ENCODE assay signal across 21 cellular contexts in the genomic region with DNA sequence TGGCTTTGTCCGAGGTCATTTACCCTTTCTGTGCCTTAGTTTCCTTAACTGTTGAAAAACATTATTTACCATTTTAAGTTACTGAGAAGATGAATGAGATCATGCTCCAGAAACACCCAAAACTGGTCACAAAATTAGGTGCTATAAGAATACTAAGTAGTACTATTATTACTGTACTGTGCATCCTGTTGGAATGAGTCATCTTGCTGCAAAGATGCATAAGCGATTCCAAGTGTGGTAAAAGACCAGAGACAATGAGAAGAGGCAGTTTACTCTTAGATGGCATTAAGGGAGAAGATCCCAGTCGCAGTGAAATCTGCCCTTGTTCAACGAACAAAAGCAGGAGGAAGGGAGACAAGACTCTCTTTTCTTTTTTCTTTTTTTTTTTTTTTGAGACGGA. TPM values are rescaled to one million over a fixed set of nuclear protein-coding genes. Genes with fewer than 3 reads are reported as not detected.
A peak's percentile ranks its signal among the peaks of the same experiment; 100 is the strongest.
DNase-seq lines count a peak whose midpoint lies in the region; ATAC-seq, FAIRE-seq and TF ChIP-seq lines count a peak whose summit lies in the region.
"Had no signal": no experiment of that assay in that cellular context is flagged by ENCODE, and none has a peak within 500 bp of the region (broad histone marks: within the 10 kb centered on the region; RNA-seq: fewer than 3 reads in every experiment).

No MANE protein-coding gene starts in this region.

- dilution Hi-C loops in endothelial cell of umbilical vein (cut with MboI; ENCODE audit: extremely low pct_ligation_motif_present, low sequenced_read_pairs), result no loop called here

- no peak overlapping the region for H3K27ac ChIP-seq in A673 (ENCODE audit: low read depth, low read length, poor library complexity, severe bottlenecking)
- H3K27ac ChIP-seq in endothelial cell of umbilical vein (ENCODE audit: insufficient read depth, low read depth, low read length), result no peak overlapping the region
- no peak overlapping the region for H3K27ac ChIP-seq in Karpas-422 (ENCODE audit: low read length)
- no peak overlapping the region for H3K27ac ChIP-seq in neuronal stem cell (replicated peaks; ENCODE audit: low read length)
- H3K27ac ChIP-seq in gastroesophageal sphincter, result no peak overlapping the region
- H3K27ac ChIP-seq: esophagus squamous epithelium, thyroid gland had no signal

- H4K20me1 ChIP-seq in endothelial cell of umbilical vein (replicated peaks; ENCODE audit: control insufficient read depth, extremely low read depth, insufficient read depth, low read length), result no peaks in the 10 kb centered on the region
- no peaks in the 10 kb centered on the region for H4K20me1 ChIP-seq in Karpas-422 (ENCODE audit: insufficient read depth, low read depth, low read length)

- no peak overlapping the region for H2BK12ac ChIP-seq in neuronal stem cell (ENCODE audit: low read length)

- H4K91ac ChIP-seq in neuronal stem cell (ENCODE audit: low read depth, low read length, poor library complexity), result no peak overlapping the region

- H3K27me3 ChIP-seq in A673 (replicated peaks; ENCODE audit: insufficient read depth, low read depth, low read length, poor library complexity), result no peaks in the 10 kb centered on the region
- no peaks in the 10 kb centered on the region for H3K27me3 ChIP-seq in endothelial cell of umbilical vein (ENCODE audit: control insufficient read depth in 2 of 2, insufficient read depth in 2 of 2, low read length in 2 of 2)
- H3K27me3 ChIP-seq in Karpas-422 (ENCODE audit: low read length), result no peaks in the 10 kb centered on the region
- no peaks in the 10 kb centered on the region for H3K27me3 ChIP-seq in neuronal stem cell (ENCODE audit: control insufficient read depth in 3 of 3, insufficient read depth in 3 of 3, low read depth in 1 of 3, low read length in 3 of 3)
- no peaks in the 10 kb centered on the region for H3K27me3 ChIP-seq in gastroesophageal sphincter
- H3K27me3 ChIP-seq: esophagus squamous epithelium, MG63, thyroid gland had no signal

- peak; percentile 24 for DNase-seq in A673 (ENCODE audit: low spot score)
- DNase-seq in EL, result peak; percentile 48
- DNase-seq in RCC 7860 (ENCODE audit: low spot score), result peak; percentile 11
- DNase-seq in endothelial cell of umbilical vein (ENCODE audit: low read depth, low spot score), result no peak
- DNase-seq in Karpas-422, result no peak
- DNase-seq in neuronal stem cell (ENCODE audit: low spot score), result no peak
- DNase-seq in H4 (ENCODE audit: low spot score), result no peak
- DNase-seq: activated CD4-positive, alpha-beta T cell treated with anti-CD3 and anti-CD28 coated beads, Interleukin-2, amount 10 ng/mL, durations not matched to agents 7 days and 5 days; activated effector memory CD4-positive, alpha-beta T cell treated with Interleukin-2 at 50 U/mL for 16 hours; anterior cingulate cortex; esophagus squamous epithelium; hippocampal formation; kidney glomerular epithelial cell; MG63; NCI-H2029 treated with DMSO at 0.1 percent for 48 hours; NCI-H524 treated with DMSO at 0.1 percent for 48 hours; occipital lobe; OCI-M1; SK-N-SH; thyroid gland had no signal

- H3K4me2 ChIP-seq in endothelial cell of umbilical vein (ENCODE audit: insufficient read depth, low read length) (no peak overlapping the region), Karpas-422 (ENCODE audit: low read depth, low read length, poor library complexity, severe bottlenecking) (no peak overlapping the region), neuronal stem cell (ENCODE audit: insufficient read depth, low read length, poor library complexity, severe bottlenecking) (no peak overlapping the region)
- H3K4me2 ChIP-seq: SK-N-SH had no signal

- no peak overlapping the region for H2BK15ac ChIP-seq in neuronal stem cell (ENCODE audit: low read length)

- H3K36me3 ChIP-seq in A673 (ENCODE audit: insufficient read depth, low read length, poor library complexity, severe bottlenecking), result no peaks in the 10 kb centered on the region
- no peaks in the 10 kb centered on the region for H3K36me3 ChIP-seq in endothelial cell of umbilical vein (ENCODE audit: control insufficient read depth in 2 of 2, extremely low read depth in 1 of 2, insufficient read depth in 2 of 2, low read length in 2 of 2)
- H3K36me3 ChIP-seq in Karpas-422 (ENCODE audit: insufficient read depth, low read length), result no peaks in the 10 kb centered on the region
- H3K36me3 ChIP-seq in neuronal stem cell (replicated peaks in 1 of 2; ENCODE audit: control insufficient read depth in 2 of 2, insufficient read depth in 2 of 2, low read length in 2 of 2), result no peaks in the 10 kb centered on the region
- no peaks in the 10 kb centered on the region for H3K36me3 ChIP-seq in gastroesophageal sphincter
- H3K36me3 ChIP-seq: esophagus squamous epithelium, MG63, thyroid gland had no signal

- H2BK120ac ChIP-seq in neuronal stem cell (ENCODE audit: low read depth, low read length), result no peak overlapping the region

- CTCF ChIA-PET in A673 (lab: Charles Lee), result no interaction called here
- CTCF ChIA-PET in endothelial cell of umbilical vein (lab: Charles Lee), result no interaction called here

- WGBS in neuronal stem cell (ENCODE audit: extremely low coverage in 2 of 2, insufficient read length in 2 of 2, insufficient replicate concordance in 1 of 2), 2 donors, result no CpG with 5 or more reads among the region's 5 CpGs
- WGBS in gastroesophageal sphincter (ENCODE audit: low coverage in 1 of 2), 2 donors, result 84 to 91% methylated on average over 4 to 5 of the region's 5 CpGs

- H3K9me3 ChIP-seq in A673 (ENCODE audit: low read depth, low read length, poor library complexity, severe bottlenecking) (peaks cover 13% of the 10 kb centered on the region), endothelial cell of umbilical vein (replicated peaks; ENCODE audit: control insufficient read depth, insufficient read depth, low read length) (no peaks in the 10 kb centered on the region), Karpas-422 (ENCODE audit: low read length) (no peaks in the 10 kb centered on the region; the same call in 1 of the 2 replicates), neuronal stem cell (replicated peaks in 1 of 2; ENCODE audit: control insufficient read depth in 2 of 2, insufficient read depth in 1 of 2, low read depth in 1 of 2, low read length in 2 of 2) (peaks cover 0 to 17% of the 10 kb centered on the region in 2 donors), gastroesophageal sphincter (peaks cover 0 to 23% (median 0%) of the 10 kb centered on the region in 3 donors)
- H3K9me3 ChIP-seq: thyroid gland had no signal

- H2AK5ac ChIP-seq in neuronal stem cell (ENCODE audit: low read depth, low read length), result no peak overlapping the region

- ATAC-seq in gastroesophageal sphincter, result no peak

- no peaks in the 10 kb centered on the region for H3K4me1 ChIP-seq in A673 (ENCODE audit: insufficient read depth, low read length, poor library complexity, severe bottlenecking)
- peaks cover 3% of the 10 kb centered on the region for H3K4me1 ChIP-seq in endothelial cell of umbilical vein (ENCODE audit: control insufficient read depth, extremely low read depth, insufficient read depth, low read length)
- H3K4me1 ChIP-seq in Karpas-422 (ENCODE audit: low read length), result no peaks in the 10 kb centered on the region
- no peaks in the 10 kb centered on the region for H3K4me1 ChIP-seq in neuronal stem cell (ENCODE audit: control insufficient read depth in 2 of 2, insufficient read depth in 1 of 2, low read depth in 1 of 2, low read length in 2 of 2)
- H3K4me1 ChIP-seq in gastroesophageal sphincter, result peaks cover 0 to 2% (median 0%) of the 10 kb centered on the region in 3 donors
- H3K4me1 ChIP-seq: thyroid gland had no signal

- no peak overlapping the region for H3K14ac ChIP-seq in neuronal stem cell (ENCODE audit: low read length)

- H3K9ac ChIP-seq in endothelial cell of umbilical vein (replicated peaks; ENCODE audit: extremely low read depth, insufficient read depth, low read length) (no peak overlapping the region), Karpas-422 (ENCODE audit: low read length) (no peak overlapping the region), neuronal stem cell (ENCODE audit: low read depth, low read length, poor library complexity) (no peak overlapping the region)
- H3K9ac ChIP-seq: SK-N-SH had no signal

- no peak overlapping the region for H3K18ac ChIP-seq in neuronal stem cell (ENCODE audit: low read length)

- POLR2A ChIA-PET in A673 (lab: Charles Lee; ENCODE audit: low non-redundant PET) (no interaction called here), endothelial cell of umbilical vein (lab: Charles Lee) (no interaction called here)

- BruUV-seq in A673 (replicated peaks; lab: Mats Ljungman, UMichigan) (no TSS peak), endothelial cell of umbilical vein (replicated peaks; lab: Mats Ljungman, UMichigan) (no TSS peak)

- intact Hi-C loops in A673 (cut with micrococcal nuclease; ENCODE audit: unreplicated experiment) (no loop called here), endothelial cell of umbilical vein (cut with micrococcal nuclease) (no loop called here)

- no peaks in the 10 kb centered on the region for H3K9me1 ChIP-seq in endothelial cell of umbilical vein (replicated peaks; ENCODE audit: control insufficient read depth, extremely low read depth, insufficient read depth, low read length)

- H2AFZ ChIP-seq in endothelial cell of umbilical vein (ENCODE audit: low read depth, low read length), result no peak overlapping the region
- no peak overlapping the region for H2AFZ ChIP-seq in Karpas-422 (ENCODE audit: low read length)
- H2AFZ ChIP-seq in neuronal stem cell (ENCODE audit: low read length), result no peak overlapping the region

- no peak overlapping the region for H3K4me3 ChIP-seq in A673 (ENCODE audit: low read depth, low read length, poor library complexity, severe bottlenecking)
- H3K4me3 ChIP-seq in endothelial cell of umbilical vein (replicated peaks in 1 of 3; ENCODE audit: insufficient read depth in 1 of 3, low read depth in 1 of 3, low read length in 3 of 3), result no peak overlapping the region
- no peak overlapping the region for H3K4me3 ChIP-seq in Karpas-422 (ENCODE audit: low read length)
- no peak overlapping the region for H3K4me3 ChIP-seq in neuronal stem cell (ENCODE audit: low read length in 2 of 2)
- H3K4me3 ChIP-seq in gastroesophageal sphincter, result no peak overlapping the region
- H3K4me3 ChIP-seq: esophagus squamous epithelium, MG63, thyroid gland had no signal

- H3K23ac ChIP-seq in neuronal stem cell (ENCODE audit: low read depth, low read length, poor library complexity), result no peak overlapping the region

- TF ChIP-seq EP300 in gastroesophageal sphincter (IDR thresholded peaks at IDR 0.05), result no peak

- no peak overlapping the region for H2BK5ac ChIP-seq in neuronal stem cell (ENCODE audit: low read length)

- TF ChIP-seq POLR2A in endothelial cell of umbilical vein (IDR thresholded peaks at IDR 0.05; ENCODE audit: low read depth, low read length), result no peak
- TF ChIP-seq POLR2A in gastroesophageal sphincter (IDR thresholded peaks at IDR 0.05), result no peak

- no peak for TF ChIP-seq CTCF in A673 (conservative IDR thresholded peaks at IDR 0.05; ENCODE audit: low read depth, low read length)
- TF ChIP-seq CTCF in endothelial cell of umbilical vein (IDR thresholded peaks at IDR 0.05; ENCODE audit: extremely low read depth in 1 of 2, insufficient read depth in 1 of 2, low read depth in 1 of 2, low read length in 2 of 2), result no peak
- no peak for TF ChIP-seq CTCF in gastroesophageal sphincter (IDR thresholded peaks at IDR 0.05)

- no peak overlapping the region for H3K4ac ChIP-seq in neuronal stem cell (ENCODE audit: low read length)

- peaks cover 1% of the 10 kb centered on the region for H3K79me2 ChIP-seq in endothelial cell of umbilical vein (ENCODE audit: control insufficient read depth, insufficient read depth, low read length)
- no peaks in the 10 kb centered on the region for H3K79me2 ChIP-seq in Karpas-422 (ENCODE audit: low read length)

- no peaks in the 10 kb centered on the region; the same call in 1 of the 2 replicates for H3K9me2 ChIP-seq in Karpas-422 (replicated peaks; ENCODE audit: insufficient read depth, low read length)
- H3K9me2 ChIP-seq: SK-N-SH had no signal

- no peak for FAIRE-seq in RCC 7860 (lab: Jason Lieb, UNC)
- FAIRE-seq in endothelial cell of umbilical vein (lab: Jason Lieb, UNC), result no peak

- H4K8ac ChIP-seq in neuronal stem cell (ENCODE audit: low read depth, low read length), result no peak overlapping the region

- no peaks in the 10 kb centered on the region for H3K79me1 ChIP-seq in neuronal stem cell (ENCODE audit: low read depth, low read length)

RNA-seq across cellular contexts. Expression of a gene that starts 4.2 kb away (rescaled TPM):
- total RNA-seq in A673 (2021) (14.0 and 17.7 TPM in 2 replicates), endothelial cell of umbilical vein (12.7 and 13.4 TPM in 2 replicates), gastroesophageal sphincter (100 to 1,000 TPM in 1 of 4 donors, 10 to 100 TPM in 3; 34.5 to 120 (median 60.0) TPM)
- polyA plus RNA-seq in endothelial cell of umbilical vein, result 1.9 and 2.5 TPM in 2 replicates
- polyA plus RNA-seq in endothelial cell of umbilical vein (2011; cell fraction: cytosol; rRNA removed), result 2.8 and 3.0 TPM in 2 replicates
- polyA plus RNA-seq in endothelial cell of umbilical vein (2011; cell fraction: nucleus; rRNA removed), result 7.3 TPM in 2 replicates
- 4.8 and 6.4 TPM in 2 replicates for polyA plus RNA-seq in endothelial cell of umbilical vein (2012)
- 8.9 and 11.8 TPM in 2 replicates for polyA minus RNA-seq in endothelial cell of umbilical vein
- polyA minus RNA-seq in endothelial cell of umbilical vein (2011; cell fraction: cytosol; rRNA and poly(A)+ RNA removed), result 3.2 TPM
- polyA minus RNA-seq in endothelial cell of umbilical vein (2011; cell fraction: nucleus; rRNA and poly(A)+ RNA removed), result 27.7 and 37.8 TPM in 2 replicates
- total RNA-seq in Karpas-422 (2014; rRNA removed; shearing (Covaris generic); ENCODE audit: low replicate concordance), result 130 and 189 TPM in 2 replicates
- 38.1 TPM for polyA plus RNA-seq in neuronal stem cell (2013, experiment 1 of 2)
- 38.6 TPM for polyA plus RNA-seq in neuronal stem cell (2013, experiment 2 of 2)
- 12.3 and 18.7 TPM in 2 replicates for total RNA-seq in H4 (2014; rRNA removed; shearing (Covaris generic))

Comparison
In these comparisons a context has a peak if more than half of its experiments do, and no peak if none do; other contexts are left out.
1. DNase-seq: peak in A673 (single experiment), EL (single experiment) and RCC 7860 (single experiment); none in endothelial cell of umbilical vein (single experiment), Karpas-422 (single experiment), neuronal stem cell (single experiment) and H4 (single experiment).